In genomic region chr6:44116643-44117382, GRCh38 we compare ENCODE assay signal across 13 cellular contexts. TPM values are rescaled to one million over a fixed set of nuclear protein-coding genes. Genes with fewer than 3 reads are reported as not detected.
DNase-seq lines count a peak whose midpoint lies in the region; TF ChIP-seq lines count a peak whose summit lies in the region.
"Had no signal": no experiment of that assay in that cellular context is flagged by ENCODE, and none has a peak within 500 bp of the region (broad histone marks: within the 10 kb centered on the region; RNA-seq: fewer than 3 reads in every experiment).

No MANE protein-coding gene starts in this region.

- TF ChIP-seq CTCF in transverse colon (IDR thresholded peaks at IDR 0.05): no peak

- peaks cover 0 to 29% (median 9%) of the 10 kb centered on the region in 4 donors for H3K36me3 ChIP-seq in transverse colon

- H3K4me3 Mint-ChIP-seq in T-helper 2 cell treated with Interferon-gamma antibody and Interleukin-4, amounts not matched to agents 5 μg/mL and 100 μg/mL, for 36 hours: no peak overlapping the region
- no peak overlapping the region for H3K4me3 Mint-ChIP-seq in activated T-helper 1 cell treated with anti-CD3 and anti-CD28 coated beads, Interleukin-12 subunit alpha, Interleukin-12 subunit beta, Interleukin-2, Interleukin-4 antibody, amounts not matched to agents 30 ng/mL and 10 ng/mL and 1 ng/mL, durations not matched to agents 14 hours and 24 hours and 36 hours

- peak overlapping the region; percentile 68 to 79 (median 75) for H3K27ac ChIP-seq in transverse colon
- H3K27ac ChIP-seq: 22Rv1, parathyroid adenoma had no signal

- in situ Hi-C loops in transverse colon (cut with MboI; ENCODE audit: low pct_ligation_motif_present in 1 of 4, low pct_unique_long_range_greater_than_20kb in 1 of 4, low sequenced_read_pairs in 3 of 4): no loop called here

- WGBS in transverse colon (ENCODE audit: low coverage in 1 of 2), 2 donors: 17 to 22% methylated on average over 3 of the region's 3 CpGs

- peaks cover 21 to 54% (median 41%) of the 10 kb centered on the region in 4 donors for H3K4me1 ChIP-seq in transverse colon
- H3K4me1 ChIP-seq: parathyroid adenoma had no signal

- TF ChIP-seq POLR2A in transverse colon (IDR thresholded peaks at IDR 0.05): no peak

- intact Hi-C loops in activated T-helper 1 cell treated with anti-CD3 and anti-CD28 coated beads, Interleukin-12 subunit alpha, Interleukin-12 subunit beta, Interleukin-2, Interleukin-4 antibody, amounts not matched to agents 30 ng/mL and 10 ng/mL and 1 ng/mL, durations not matched to agents 14 hours and 24 hours and 36 hours (cut with micrococcal nuclease): no loop called here
- intact Hi-C loops in transverse colon (cut with DNase I; ENCODE audit: low total_unique reads): loop anchor here (1.0 kb wide), 1 partner anchor 33 kb away; no protein-coding TSS in a partner anchor

- no peaks in the 10 kb centered on the region for H3K9me3 Mint-ChIP-seq in T-helper 2 cell treated with Interferon-gamma antibody and Interleukin-4, amounts not matched to agents 5 μg/mL and 100 μg/mL, for 36 hours
- no peaks in the 10 kb centered on the region for H3K9me3 Mint-ChIP-seq in activated T-helper 1 cell treated with anti-CD3 and anti-CD28 coated beads, Interleukin-12 subunit alpha, Interleukin-12 subunit beta, Interleukin-2, Interleukin-4 antibody, amounts not matched to agents 30 ng/mL and 10 ng/mL and 1 ng/mL, durations not matched to agents 14 hours and 24 hours and 36 hours

- TF ChIP-seq EP300 in transverse colon (IDR thresholded peaks at IDR 0.05; ENCODE audit: low read depth): no peak

- H3K27ac Mint-ChIP-seq in T-helper 2 cell treated with Interferon-gamma antibody and Interleukin-4, amounts not matched to agents 5 μg/mL and 100 μg/mL, for 36 hours: peak overlapping the region; percentile 60
- peak overlapping the region; percentile 64 for H3K27ac Mint-ChIP-seq in activated T-helper 1 cell treated with anti-CD3 and anti-CD28 coated beads, Interleukin-12 subunit alpha, Interleukin-12 subunit beta, Interleukin-2, Interleukin-4 antibody, amounts not matched to agents 30 ng/mL and 10 ng/mL and 1 ng/mL, durations not matched to agents 14 hours and 24 hours and 36 hours

- H3K9me3 ChIP-seq in transverse colon: no peaks in the 10 kb centered on the region

- peaks cover 25% of the 10 kb centered on the region for H3K36me3 Mint-ChIP-seq in T-helper 2 cell treated with Interferon-gamma antibody and Interleukin-4, amounts not matched to agents 5 μg/mL and 100 μg/mL, for 36 hours (ENCODE audit: low read depth)
- peaks cover 26% of the 10 kb centered on the region for H3K36me3 Mint-ChIP-seq in activated T-helper 1 cell treated with anti-CD3 and anti-CD28 coated beads, Interleukin-12 subunit alpha, Interleukin-12 subunit beta, Interleukin-2, Interleukin-4 antibody, amounts not matched to agents 30 ng/mL and 10 ng/mL and 1 ng/mL, durations not matched to agents 14 hours and 24 hours and 36 hours (ENCODE audit: low read depth)

- no peaks in the 10 kb centered on the region for H3K27me3 ChIP-seq in transverse colon

- H3K4me1 Mint-ChIP-seq in T-helper 2 cell treated with Interferon-gamma antibody and Interleukin-4, amounts not matched to agents 5 μg/mL and 100 μg/mL, for 36 hours (ENCODE audit: low read depth): peaks cover 29% of the 10 kb centered on the region
- H3K4me1 Mint-ChIP-seq in activated T-helper 1 cell treated with anti-CD3 and anti-CD28 coated beads, Interleukin-12 subunit alpha, Interleukin-12 subunit beta, Interleukin-2, Interleukin-4 antibody, amounts not matched to agents 30 ng/mL and 10 ng/mL and 1 ng/mL, durations not matched to agents 14 hours and 24 hours and 36 hours (ENCODE audit: low read depth): peaks cover 49% of the 10 kb centered on the region

- no peak for DNase-seq in T-helper 2 cell treated with Interferon-gamma antibody and Interleukin-4, amounts not matched to agents 5 μg/mL and 100 μg/mL, for 36 hours (ENCODE audit: low spot score)
- DNase-seq in T-helper 2 cell (no peak), iris pigment epithelial cell (ENCODE audit: low read depth) (peak; percentile 95), transverse colon (no peak)
- DNase-seq in activated T-helper 1 cell treated with anti-CD3 and anti-CD28 coated beads, Interleukin-12 subunit alpha, Interleukin-12 subunit beta, Interleukin-2, Interleukin-4 antibody, amounts not matched to agents 30 ng/mL and 10 ng/mL and 1 ng/mL, durations not matched to agents 14 hours and 24 hours and 36 hours (ENCODE audit: low spot score): no peak
- no peak for DNase-seq in activated naive CD4-positive, alpha-beta T cell treated with anti-CD3 and anti-CD28 coated beads, Interleukin-2, amount 50 U/mL, for 16 hours
- no peak for DNase-seq in activated CD4-positive, CD25-positive, alpha-beta regulatory T cell treated with anti-CD3 and anti-CD28 coated beads, Interleukin-2, amount 50 U/mL, for 72 hours
- no peak for DNase-seq in activated effector memory CD4-positive, alpha-beta T cell treated with Interleukin-2 at 50 U/mL for 16 hours
- DNase-seq: effector CD4-positive, alpha-beta T cell; NCI-H1930; substantia nigra had no signal

- no peak overlapping the region for H3K4me3 ChIP-seq in transverse colon

- H3K27me3 Mint-ChIP-seq in T-helper 2 cell treated with Interferon-gamma antibody and Interleukin-4, amounts not matched to agents 5 μg/mL and 100 μg/mL, for 36 hours (ENCODE audit: low read depth): no peaks in the 10 kb centered on the region
- no peaks in the 10 kb centered on the region for H3K27me3 Mint-ChIP-seq in activated T-helper 1 cell treated with anti-CD3 and anti-CD28 coated beads, Interleukin-12 subunit alpha, Interleukin-12 subunit beta, Interleukin-2, Interleukin-4 antibody, amounts not matched to agents 30 ng/mL and 10 ng/mL and 1 ng/mL, durations not matched to agents 14 hours and 24 hours and 36 hours (ENCODE audit: insufficient read depth)

RNA-seq across cellular contexts. Expression of gene MRPL14, which starts 10.4 kb away (rescaled TPM):
- total RNA-seq in activated T-helper 1 cell treated with anti-CD3 and anti-CD28 coated beads, Interleukin-12 subunit alpha, Interleukin-12 subunit beta, Interleukin-2, Interleukin-4 antibody, amounts not matched to agents 30 ng/mL and 10 ng/mL and 1 ng/mL, durations not matched to agents 14 hours and 24 hours and 36 hours: 62.6 and 68.6 TPM in 2 replicates
- total RNA-seq in transverse colon: 10 to 100 TPM; 15.5 to 54.6 (median 45.9) TPM

RNA-seq across cellular contexts. Expression of gene TMEM63B, which starts 10.5 kb away (rescaled TPM):
- 17.0 and 20.7 TPM in 2 replicates for total RNA-seq in activated T-helper 1 cell treated with anti-CD3 and anti-CD28 coated beads, Interleukin-12 subunit alpha, Interleukin-12 subunit beta, Interleukin-2, Interleukin-4 antibody, amounts not matched to agents 30 ng/mL and 10 ng/mL and 1 ng/mL, durations not matched to agents 14 hours and 24 hours and 36 hours
- 100 to 1,000 TPM in 2 of 4 donors, 10 to 100 TPM in 2; 35.0 to 258 (median 89.4) TPM for total RNA-seq in transverse colon

RNA-seq across cellular contexts. Expression of gene CAPN11, which starts 41.8 kb away (rescaled TPM):
- not detected in 2 replicates for total RNA-seq in activated T-helper 1 cell treated with anti-CD3 and anti-CD28 coated beads, Interleukin-12 subunit alpha, Interleukin-12 subunit beta, Interleukin-2, Interleukin-4 antibody, amounts not matched to agents 30 ng/mL and 10 ng/mL and 1 ng/mL, durations not matched to agents 14 hours and 24 hours and 36 hours
- 10 to 100 TPM in 1 of 4 donors, 1 to 10 TPM in 2, not detected in 1; 1.6 to 19.8 (median 4.9) TPM for total RNA-seq in transverse colon
